Comparison of ENCODE assay signal across 2 cellular contexts in genomic region chr20:48891235-48892048, GRCh38.
TF ChIP-seq lines count a peak whose summit lies in the region.

No MANE protein-coding gene starts in this region.

TF ChIP-seq in IMR-90, 13 proteins besides CTCF, POLR2A, EP300 and RAD21:
- no peak for TF ChIP-seq FOS (IDR thresholded peaks at IDR 0.05; ENCODE audit: low read depth, low read length)
- TF ChIP-seq CEBPB (IDR thresholded peaks at IDR 0.05; ENCODE audit: low read depth, low read length) = no peak
- no peak for TF ChIP-seq MAFK (IDR thresholded peaks at IDR 0.05; ENCODE audit: low read depth, low read length)
- TF ChIP-seq ELK1 (IDR thresholded peaks at IDR 0.05; ENCODE audit: borderline replicate concordance, low read depth, low read length) = no peak
- TF ChIP-seq CHD1 (IDR thresholded peaks at IDR 0.05; ENCODE audit: low read depth, low read length) = no peak
- TF ChIP-seq MAZ (IDR thresholded peaks at IDR 0.05; ENCODE audit: borderline replicate concordance, low read depth, low read length) = no peak
- no peak for TF ChIP-seq USF2 (IDR thresholded peaks at IDR 0.05; ENCODE audit: low read depth, low read length)
- TF ChIP-seq SMC3 (IDR thresholded peaks at IDR 0.05; ENCODE audit: low read depth, low read length) = no peak
- no peak for TF ChIP-seq BHLHE40 (IDR thresholded peaks at IDR 0.05; ENCODE audit: low read depth, low read length)
- TF ChIP-seq NFE2L2 (IDR thresholded peaks at IDR 0.05; ENCODE audit: low read depth, low read length) = no peak

TF ChIP-seq in GM12878, 131 proteins besides CTCF, POLR2A, EP300 and RAD21 (continued from another document):
- TF ChIP-seq BMI1 (IDR thresholded peaks at IDR 0.05; ENCODE audit: borderline replicate concordance) = no peak
- no peak for TF ChIP-seq ZNF274 (IDR thresholded peaks at IDR 0.05; ENCODE audit: insufficient read depth, insufficient read length)
- TF ChIP-seq SIX5 (IDR thresholded peaks at IDR 0.05; ENCODE audit: low read depth, low read length, severe bottlenecking) = no peak
- TF ChIP-seq PML (IDR thresholded peaks at IDR 0.05; ENCODE audit: low read length) = no peak
TF ChIP-seq in GM12878: peak in this region for 0.
